Comparison of ENCODE assay signal across 18 cellular contexts in the genomic region with DNA sequence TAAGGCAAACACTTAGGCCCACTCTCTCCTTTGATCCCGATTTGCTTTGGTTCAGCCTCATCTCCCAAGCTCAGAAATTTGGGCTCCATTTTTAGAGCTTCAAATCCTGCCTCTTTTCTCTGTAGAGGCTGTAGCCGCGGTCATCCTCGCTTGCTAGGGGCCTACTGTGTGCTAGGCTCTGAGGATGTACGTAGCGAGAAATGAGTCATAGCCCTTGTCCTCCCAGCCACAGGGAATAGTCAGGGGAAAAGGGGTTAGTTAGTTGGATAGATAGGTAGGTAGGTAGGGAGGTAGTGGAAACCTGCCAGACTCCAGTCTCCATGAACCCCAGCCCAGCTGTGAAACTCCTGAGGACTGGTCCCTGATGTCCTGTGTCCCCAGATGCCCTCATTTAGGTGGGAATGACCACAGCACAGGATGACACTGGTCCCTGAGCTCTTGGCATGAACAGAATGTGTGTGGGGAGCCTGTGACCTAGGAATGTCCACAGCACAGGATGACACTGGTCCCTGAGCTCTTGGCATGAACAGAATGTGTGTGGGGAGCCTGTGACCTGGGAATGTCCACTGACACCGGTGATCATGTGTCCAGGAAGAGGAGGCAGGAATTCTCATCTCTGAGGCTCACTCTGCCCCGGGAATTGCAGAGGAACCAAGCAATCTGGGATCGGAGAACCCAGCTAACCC. TPM values are rescaled to one million over a fixed set of nuclear protein-coding genes. Genes with fewer than 3 reads are reported as not detected.
DNase-seq lines count a peak whose midpoint lies in the region; TF ChIP-seq lines count a peak whose summit lies in the region.
"Had no signal": no experiment of that assay in that cellular context is flagged by ENCODE, and none has a peak within 500 bp of the region (broad histone marks: within the 10 kb centered on the region; RNA-seq: fewer than 3 reads in every experiment).

No MANE protein-coding gene starts in this region.

- no peak overlapping the region for H3K4me2 ChIP-seq in OCI-LY1 (ENCODE audit: low read length)
- H3K4me2 ChIP-seq: PC-9 had no signal

- no peaks in the 10 kb centered on the region for H3F3A ChIP-seq in OCI-LY1 (ENCODE audit: insufficient read depth, low read length)

- no peaks in the 10 kb centered on the region for H4K20me1 ChIP-seq in OCI-LY1 (ENCODE audit: insufficient read depth, low read length)

- H3K9me3 Mint-ChIP-seq in endodermal cell (no peaks in the 10 kb centered on the region), endothelial cell (ENCODE audit: unreplicated experiment) (no peaks in the 10 kb centered on the region)
- no peaks in the 10 kb centered on the region for H3K9me3 Mint-ChIP-seq in activated CD4-positive, alpha-beta T cell treated with anti-CD3 and anti-CD28 coated beads, Interleukin-2, amount 10 ng/mL, durations not matched to agents 7 days and 5 days
- no peaks in the 10 kb centered on the region for H3K9me3 Mint-ChIP-seq in activated CD4-positive, alpha-beta memory T cell treated with anti-CD3 and anti-CD28 coated beads for 36 hours
- H3K9me3 Mint-ChIP-seq: CD4-positive, alpha-beta memory T cell had no signal

- no peaks in the 10 kb centered on the region for H3K36me3 Mint-ChIP-seq in endodermal cell (ENCODE audit: low read depth)
- H3K36me3 Mint-ChIP-seq in activated CD4-positive, alpha-beta T cell treated with anti-CD3 and anti-CD28 coated beads, Interleukin-2, amount 10 ng/mL, durations not matched to agents 7 days and 5 days (ENCODE audit: low read depth), result no peaks in the 10 kb centered on the region
- no peaks in the 10 kb centered on the region for H3K36me3 Mint-ChIP-seq in endothelial cell (ENCODE audit: low read depth, unreplicated experiment)
- H3K36me3 Mint-ChIP-seq in activated CD4-positive, alpha-beta memory T cell treated with anti-CD3 and anti-CD28 coated beads for 36 hours, result no peaks in the 10 kb centered on the region
- H3K36me3 Mint-ChIP-seq: CD4-positive, alpha-beta memory T cell had no signal

- H3K27me3 ChIP-seq in OCI-LY1 (ENCODE audit: insufficient read depth, low read length) (no peaks in the 10 kb centered on the region), endodermal cell (ENCODE audit: control insufficient read depth, insufficient read depth, low read length, poor library complexity, severe bottlenecking) (no peaks in the 10 kb centered on the region)
- H3K27me3 ChIP-seq: SJSA1 had no signal

- TF ChIP-seq CTCF in OCI-LY1 (IDR thresholded peaks at IDR 0.05; ENCODE audit: low read length) (no peak), endodermal cell (conservative IDR thresholded peaks at IDR 0.05) (no peak), endothelial cell (IDR thresholded peaks at IDR 0.05; ENCODE audit: unreplicated experiment) (no peak)

- H3K4me1 Mint-ChIP-seq in endodermal cell (no peaks in the 10 kb centered on the region), endothelial cell (ENCODE audit: unreplicated experiment) (peaks cover 5% of the 10 kb centered on the region)
- no peaks in the 10 kb centered on the region for H3K4me1 Mint-ChIP-seq in activated CD4-positive, alpha-beta T cell treated with anti-CD3 and anti-CD28 coated beads, Interleukin-2, amount 10 ng/mL, durations not matched to agents 7 days and 5 days
- no peaks in the 10 kb centered on the region for H3K4me1 Mint-ChIP-seq in activated CD4-positive, alpha-beta memory T cell treated with anti-CD3 and anti-CD28 coated beads for 36 hours (ENCODE audit: low read depth)
- H3K4me1 Mint-ChIP-seq: CD4-positive, alpha-beta memory T cell had no signal

- no peak overlapping the region for H2AFZ ChIP-seq in OCI-LY1 (ENCODE audit: low read length)
- H2AFZ ChIP-seq: PC-9 had no signal

- peak overlapping the region; percentile 36 for H3K27ac Mint-ChIP-seq in endodermal cell
- H3K27ac Mint-ChIP-seq in activated CD4-positive, alpha-beta T cell treated with anti-CD3 and anti-CD28 coated beads, Interleukin-2, amount 10 ng/mL, durations not matched to agents 7 days and 5 days, result no peak overlapping the region
- H3K27ac Mint-ChIP-seq in endothelial cell (ENCODE audit: unreplicated experiment), result no peak overlapping the region
- no peak overlapping the region for H3K27ac Mint-ChIP-seq in activated CD4-positive, alpha-beta memory T cell treated with anti-CD3 and anti-CD28 coated beads for 36 hours

- POLR2A ChIA-PET in activated CD4-positive, alpha-beta T cell treated with anti-CD3 and anti-CD28 coated beads, Interleukin-2, amount 10 ng/mL, durations not matched to agents 7 days and 5 days (lab: Charles Lee), result no interaction called here
- POLR2A ChIA-PET in activated CD4-positive, alpha-beta memory T cell treated with anti-CD3 and anti-CD28 coated beads for 36 hours (lab: Charles Lee), result no interaction called here

- H3K27me3 Mint-ChIP-seq in endodermal cell (ENCODE audit: insufficient read depth), result peaks cover 2% of the 10 kb centered on the region
- H3K27me3 Mint-ChIP-seq in activated CD4-positive, alpha-beta T cell treated with anti-CD3 and anti-CD28 coated beads, Interleukin-2, amount 10 ng/mL, durations not matched to agents 7 days and 5 days, result peaks cover 14% of the 10 kb centered on the region
- no peaks in the 10 kb centered on the region for H3K27me3 Mint-ChIP-seq in endothelial cell (ENCODE audit: unreplicated experiment)
- H3K27me3 Mint-ChIP-seq in activated CD4-positive, alpha-beta memory T cell treated with anti-CD3 and anti-CD28 coated beads for 36 hours, result peaks cover 2% of the 10 kb centered on the region

- CTCF ChIA-PET in activated CD4-positive, alpha-beta T cell treated with anti-CD3 and anti-CD28 coated beads, Interleukin-2, amount 10 ng/mL, durations not matched to agents 7 days and 5 days (lab: Charles Lee), result interaction anchor here (1.5 to 1.7 kb wide), 2 partner anchors 8 to 9 kb away, joined by 4 to 6 read pairs; no protein-coding TSS in a partner anchor
- CTCF ChIA-PET in activated CD4-positive, alpha-beta memory T cell treated with anti-CD3 and anti-CD28 coated beads for 36 hours (lab: Charles Lee), result interaction anchor here (0.6 to 2.9 kb wide), 3 partner anchors 9 to 71 kb away, joined by 3 to 15 read pairs (median 4); no protein-coding TSS in a partner anchor

- peak overlapping the region; percentile 92 for H3K27ac ChIP-seq in OCI-LY1 (ENCODE audit: low read depth, low read length, poor library complexity, severe bottlenecking)
- H3K27ac ChIP-seq in endodermal cell (ENCODE audit: low read depth, low read length), result no peak overlapping the region
- H3K27ac ChIP-seq: 22Rv1, SJSA1 had no signal

- DNase-seq in A172 (ENCODE audit: low spot score) (peak; percentile 40), endodermal cell (no peak), myocyte (ENCODE audit: low read depth) (peak; percentile 70), endothelial cell (ENCODE audit: low spot score) (no peak)
- DNase-seq in activated CD4-positive, alpha-beta T cell treated with anti-CD3 and anti-CD28 coated beads, Interleukin-2, amount 10 ng/mL, durations not matched to agents 7 days and 5 days, result no peak
- no peak for DNase-seq in activated CD4-positive, alpha-beta memory T cell treated with anti-CD3 and anti-CD28 coated beads for 36 hours
- DNase-seq in effector CD4-positive, alpha-beta T cell, result no peak
- DNase-seq: CD4-positive, alpha-beta memory T cell; DMS79; Karpas-422; MM.1S; NCI-H1105; NCI-H187; NCI-H748 treated with DMSO at 0.1 percent for 48 hours; PC-9 had no signal

- no peak overlapping the region for H3K4me3 Mint-ChIP-seq in endodermal cell
- no peak overlapping the region for H3K4me3 Mint-ChIP-seq in activated CD4-positive, alpha-beta T cell treated with anti-CD3 and anti-CD28 coated beads, Interleukin-2, amount 10 ng/mL, durations not matched to agents 7 days and 5 days
- no peak overlapping the region for H3K4me3 Mint-ChIP-seq in endothelial cell (ENCODE audit: unreplicated experiment)
- no peak overlapping the region for H3K4me3 Mint-ChIP-seq in activated CD4-positive, alpha-beta memory T cell treated with anti-CD3 and anti-CD28 coated beads for 36 hours

- H3K9me2 ChIP-seq in OCI-LY1 (ENCODE audit: low read depth, low read length), result no peaks in the 10 kb centered on the region

- 81 to 84% methylated on average over 6 to 9 of the region's 9 CpGs for WGBS in endodermal cell (ENCODE audit: insufficient coverage in 1 of 2, insufficient read length in 1 of 2), 2 experiments

- intact Hi-C loops in activated CD4-positive, alpha-beta memory T cell treated with anti-CD3 and anti-CD28 coated beads for 36 hours (cut with micrococcal nuclease), result no loop called here

- H3K79me2 ChIP-seq in OCI-LY1 (ENCODE audit: insufficient read depth, low read length), result no peaks in the 10 kb centered on the region

- H3K36me3 ChIP-seq in OCI-LY1 (ENCODE audit: insufficient read depth, low read length) (no peaks in the 10 kb centered on the region), endodermal cell (ENCODE audit: control insufficient read depth, insufficient read depth, low read length) (no peaks in the 10 kb centered on the region)
- H3K36me3 ChIP-seq: SJSA1 had no signal

- H3K4me3 ChIP-seq in OCI-LY1 (ENCODE audit: low read depth, low read length, poor library complexity, severe bottlenecking) (no peak overlapping the region), endodermal cell (ENCODE audit: low read length) (no peak overlapping the region)
- H3K4me3 ChIP-seq: PC-9, SJSA1 had no signal

- H3K9me3 ChIP-seq in OCI-LY1 (ENCODE audit: low read length) (no peaks in the 10 kb centered on the region), endodermal cell (ENCODE audit: control insufficient read depth, low read length) (no peaks in the 10 kb centered on the region)
- H3K9me3 ChIP-seq: SJSA1 had no signal

- H3K4me1 ChIP-seq in OCI-LY1 (ENCODE audit: insufficient read depth, low read length, severe bottlenecking), result peaks cover 44% of the 10 kb centered on the region
- no peaks in the 10 kb centered on the region for H3K4me1 ChIP-seq in endodermal cell (ENCODE audit: control insufficient read depth, insufficient read depth, low read length)

- H3K9ac ChIP-seq in OCI-LY1 (ENCODE audit: low read length) (no peak overlapping the region), endodermal cell (ENCODE audit: extremely low read depth, low read length, poor library complexity, severe bottlenecking) (no peak overlapping the region)

RNA-seq across cellular contexts. Expression of a gene that starts 21.4 kb away (rescaled TPM):
- total RNA-seq in A172 (2014; rRNA removed; shearing (Covaris generic)), result 17.3 and 18.2 TPM in 2 replicates
- total RNA-seq in endodermal cell (10 to 100 TPM; 11.4 to 21.6 TPM), myocyte (35.8 and 60.0 TPM in 2 replicates), endothelial cell (ENCODE audit: unreplicated experiment) (17.5 TPM)
- 14.4 TPM for polyA plus RNA-seq in endodermal cell (2013, experiment 1 of 2)
- 12.5 TPM for polyA plus RNA-seq in endodermal cell (2013, experiment 2 of 2)
- polyA plus RNA-seq in myocyte (2012), result 20.2 TPM
- under 1 TPM; 0.31 to 0.32 TPM for total RNA-seq in activated CD4-positive, alpha-beta T cell treated with anti-CD3 and anti-CD28 coated beads, Interleukin-2, amount 10 ng/mL, durations not matched to agents 7 days and 5 days
- total RNA-seq in activated CD4-positive, alpha-beta memory T cell treated with anti-CD3 and anti-CD28 coated beads for 36 hours, result 1 to 10 TPM; 2.7 to 2.8 TPM

RNA-seq across cellular contexts. Expression of a gene that starts 40.4 kb away (rescaled TPM):
- 87.7 and 165 TPM in 2 replicates for total RNA-seq in A172 (2014; rRNA removed; shearing (Covaris generic))
- total RNA-seq in endodermal cell (100 to 1,000 TPM; 155 to 179 TPM), myocyte (5.4 and 12.1 TPM in 2 replicates), endothelial cell (ENCODE audit: unreplicated experiment) (80.9 TPM)
- 89.4 TPM for polyA plus RNA-seq in endodermal cell (2013, experiment 1 of 2)
- polyA plus RNA-seq in endodermal cell (2013, experiment 2 of 2), result 70.5 TPM
- polyA plus RNA-seq in myocyte (2012), result 5.0 TPM
- total RNA-seq in activated CD4-positive, alpha-beta T cell treated with anti-CD3 and anti-CD28 coated beads, Interleukin-2, amount 10 ng/mL, durations not matched to agents 7 days and 5 days, result 100 to 1,000 TPM; 208 to 233 TPM
- total RNA-seq in activated CD4-positive, alpha-beta memory T cell treated with anti-CD3 and anti-CD28 coated beads for 36 hours, result 100 to 1,000 TPM; 265 to 266 TPM

RNA-seq across cellular contexts. Expression of a gene that starts 59.8 kb away (rescaled TPM):
- 23.4 and 24.0 TPM in 2 replicates for total RNA-seq in A172 (2014; rRNA removed; shearing (Covaris generic))
- total RNA-seq in endodermal cell (10 to 100 TPM; 31.3 to 33.3 TPM), myocyte (162 and 176 TPM in 2 replicates), endothelial cell (ENCODE audit: unreplicated experiment) (32.0 TPM)
- polyA plus RNA-seq in endodermal cell (2013, experiment 1 of 2), result 21.3 TPM
- polyA plus RNA-seq in endodermal cell (2013, experiment 2 of 2), result 21.2 TPM
- 76.2 TPM for polyA plus RNA-seq in myocyte (2012)
- total RNA-seq in activated CD4-positive, alpha-beta T cell treated with anti-CD3 and anti-CD28 coated beads, Interleukin-2, amount 10 ng/mL, durations not matched to agents 7 days and 5 days, result 10 to 100 TPM; 30.0 to 37.8 TPM
- 10 to 100 TPM; 29.8 to 31.1 TPM for total RNA-seq in activated CD4-positive, alpha-beta memory T cell treated with anti-CD3 and anti-CD28 coated beads for 36 hours

Comparison
In these comparisons a context has a peak if more than half of its experiments do, and no peak if none do; other contexts are left out.
1. DNase-seq: peak in A172 (single experiment) and myocyte (single experiment); none in endodermal cell (single experiment), activated CD4-positive, alpha-beta T cell treated with anti-CD3 and anti-CD28 coated beads, Interleukin-2, amount 10 ng/mL, durations not matched to agents 7 days and 5 days (single experiment), endothelial cell (single experiment), activated CD4-positive, alpha-beta memory T cell treated with anti-CD3 and anti-CD28 coated beads for 36 hours (single experiment) and effector CD4-positive, alpha-beta T cell (single experiment).